In the genomic region with DNA sequence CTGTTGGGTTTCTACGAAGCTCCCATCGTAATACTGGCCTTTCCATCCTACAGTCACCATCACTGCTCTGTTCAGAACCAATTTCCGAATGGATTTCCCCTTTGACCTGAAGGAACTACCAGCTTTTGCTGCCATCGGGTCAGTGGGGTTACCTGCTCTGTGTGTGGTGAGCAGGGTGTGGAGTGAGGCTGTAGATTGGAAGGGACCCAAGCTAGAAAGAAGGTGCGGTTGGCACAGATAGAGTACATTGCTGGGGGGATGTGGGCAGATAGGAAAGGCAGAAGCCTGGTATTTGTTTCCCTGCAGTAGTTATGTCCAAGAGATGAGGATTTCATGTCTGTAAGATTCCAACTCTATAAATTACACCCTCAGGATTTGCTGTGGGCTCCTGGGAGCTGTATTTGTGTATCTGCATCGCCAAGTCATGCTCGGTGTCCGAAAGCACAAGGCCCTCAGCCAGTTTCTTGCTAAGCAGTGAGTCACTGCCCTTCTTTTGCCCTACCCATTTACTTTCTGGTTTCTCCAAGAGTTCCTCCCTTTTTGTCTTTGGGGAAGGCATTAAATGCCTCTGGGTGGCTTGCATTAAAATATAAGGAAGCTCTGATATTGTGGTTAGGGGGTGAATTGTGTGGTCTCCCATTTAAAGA, we compare ENCODE assay signal across 1 cellular context.
TF ChIP-seq lines count a peak whose summit lies in the region.

No MANE protein-coding gene starts in this region.

TF ChIP-seq in endothelial cell of umbilical vein, 7 proteins besides CTCF, POLR2A, EP300 and RAD21:
- TF ChIP-seq FOS (IDR thresholded peaks at IDR 0.05; ENCODE audit: borderline replicate concordance, insufficient read depth, low read length), result peak; percentile 33
- no peak for TF ChIP-seq GATA2 (IDR thresholded peaks at IDR 0.05; ENCODE audit: insufficient read depth, insufficient read length, low read depth, low read length)
